23 cellular contexts compared by ENCODE assay signal in genomic region chr3:196653127-196653795, GRCh38. TPM values are rescaled to one million over a fixed set of nuclear protein-coding genes. Genes with fewer than 3 reads are reported as not detected.
DNase-seq lines count a peak whose midpoint lies in the region; ATAC-seq and TF ChIP-seq lines count a peak whose summit lies in the region.
"Had no signal": no experiment of that assay in that cellular context is flagged by ENCODE, and none has a peak within 500 bp of the region (broad histone marks: within the 10 kb centered on the region; RNA-seq: fewer than 3 reads in every experiment).

No MANE protein-coding gene starts in this region.

- H3K36me3 ChIP-seq in Loucy (ENCODE audit: insufficient read depth, low read length) (peaks cover 89% of the 10 kb centered on the region), suprapubic skin (peaks cover 11% of the 10 kb centered on the region)
- H3K36me3 ChIP-seq: SJCRH30 had no signal

- 84% methylated on average over 11 of the region's 12 CpGs for WGBS in suprapubic skin

- H3K4me2 ChIP-seq in Loucy (ENCODE audit: low read depth, low read length, poor library complexity, severe bottlenecking): peak overlapping the region; percentile 90
- H3K4me2 ChIP-seq: PC-9 had no signal

- no peak for DNase-seq in activated naive CD4-positive, alpha-beta T cell treated with anti-CD3 and anti-CD28 coated beads for 36 hours
- DNase-seq in immature natural killer cell (no peak), suprapubic skin (ENCODE audit: low spot score in 2 of 2) (no peak), dedifferentiated amniotic fluid mesenchymal stem cell (ENCODE audit: extremely low spot score) (no peak), COLO668 (lab: John Stamatoyannopoulos, UW; ENCODE audit: unreplicated experiment) (no peak)
- DNase-seq: activated naive CD4-positive, alpha-beta T cell treated with Interleukin-2 at 50 U/mL for 16 hours; aorta; caudate nucleus; effector CD4-positive, alpha-beta T cell; Karpas-422; kidney glomerular epithelial cell; NCI-H1092; NCI-H1930; NCI-H345; NCI-H82; PC-9; SJCRH30 had no signal

- no peaks in the 10 kb centered on the region for H3K9me3 Mint-ChIP-seq in activated naive CD4-positive, alpha-beta T cell treated with anti-CD3 and anti-CD28 coated beads, Interleukin-2, amount 50 U/mL, for 24 hours
- no peaks in the 10 kb centered on the region for H3K9me3 Mint-ChIP-seq in activated naive CD4-positive, alpha-beta T cell treated with anti-CD3 and anti-CD28 coated beads for 36 hours
- H3K9me3 Mint-ChIP-seq in immature natural killer cell: no peaks in the 10 kb centered on the region
- H3K9me3 Mint-ChIP-seq: nephron had no signal

- H3K9me2 ChIP-seq in Loucy (replicated peaks; ENCODE audit: low read depth, low read length): no peaks in the 10 kb centered on the region

- H3K4me3 ChIP-seq in Loucy (ENCODE audit: low read length, poor library complexity, severe bottlenecking): peak overlapping the region; percentile 36
- H3K4me3 ChIP-seq in suprapubic skin: no peak overlapping the region
- H3K4me3 ChIP-seq: PC-9, SJCRH30, tibial nerve had no signal

- TF ChIP-seq CTCF in Loucy (conservative IDR thresholded peaks at IDR 0.05; ENCODE audit: low read length): no peak
- no peak for TF ChIP-seq CTCF in suprapubic skin (IDR thresholded peaks at IDR 0.05)

- no peaks in the 10 kb centered on the region for H3K27me3 Mint-ChIP-seq in activated naive CD4-positive, alpha-beta T cell treated with anti-CD3 and anti-CD28 coated beads, Interleukin-2, amount 50 U/mL, for 24 hours
- H3K27me3 Mint-ChIP-seq in activated naive CD4-positive, alpha-beta T cell treated with anti-CD3 and anti-CD28 coated beads for 36 hours (ENCODE audit: low read depth): no peaks in the 10 kb centered on the region
- H3K27me3 Mint-ChIP-seq in immature natural killer cell (ENCODE audit: low read depth in 3 of 3): peaks cover 0 to 2% (median 0%) of the 10 kb centered on the region in 3 donors

- intact Hi-C loops in activated naive CD4-positive, alpha-beta T cell treated with anti-CD3 and anti-CD28 coated beads for 36 hours (cut with micrococcal nuclease): no loop called here

- H3K4me1 ChIP-seq in Loucy (ENCODE audit: insufficient read depth, low read length, poor library complexity, severe bottlenecking): peaks cover 39% of the 10 kb centered on the region
- peaks cover 29% of the 10 kb centered on the region for H3K4me1 ChIP-seq in suprapubic skin

- TF ChIP-seq POLR2A in suprapubic skin (IDR thresholded peaks at IDR 0.05): no peak

- H3F3A ChIP-seq in Loucy (ENCODE audit: low read depth): peaks cover 18% of the 10 kb centered on the region; the same call in 1 of the 2 replicates

- H3K27me3 ChIP-seq in Loucy (ENCODE audit: insufficient read depth, low read length, poor library complexity, severe bottlenecking) (no peaks in the 10 kb centered on the region), suprapubic skin (no peaks in the 10 kb centered on the region)
- H3K27me3 ChIP-seq: SJCRH30, tibial nerve had no signal

- H3K4me1 Mint-ChIP-seq in activated naive CD4-positive, alpha-beta T cell treated with anti-CD3 and anti-CD28 coated beads, Interleukin-2, amount 50 U/mL, for 24 hours: peaks cover 31% of the 10 kb centered on the region
- peaks cover 13% of the 10 kb centered on the region for H3K4me1 Mint-ChIP-seq in activated naive CD4-positive, alpha-beta T cell treated with anti-CD3 and anti-CD28 coated beads for 36 hours (ENCODE audit: low read depth)
- peaks cover 85% of the 10 kb centered on the region in 2 donors for H3K4me1 Mint-ChIP-seq in immature natural killer cell

- H4K20me1 ChIP-seq in Loucy (ENCODE audit: insufficient read depth, low read length, poor library complexity, severe bottlenecking): peaks cover 99% of the 10 kb centered on the region

- H3K36me3 Mint-ChIP-seq in activated naive CD4-positive, alpha-beta T cell treated with anti-CD3 and anti-CD28 coated beads, Interleukin-2, amount 50 U/mL, for 24 hours: peaks cover 7% of the 10 kb centered on the region
- H3K36me3 Mint-ChIP-seq in activated naive CD4-positive, alpha-beta T cell treated with anti-CD3 and anti-CD28 coated beads for 36 hours (ENCODE audit: low read depth): peaks cover 11% of the 10 kb centered on the region
- H3K36me3 Mint-ChIP-seq in immature natural killer cell: peaks cover 12 to 49% (median 23%) of the 10 kb centered on the region in 3 donors

- H3K9me3 ChIP-seq in Loucy (ENCODE audit: insufficient read depth, low read depth, low read length): no peaks in the 10 kb centered on the region
- no peaks in the 10 kb centered on the region for H3K9me3 ChIP-seq in suprapubic skin
- H3K9me3 ChIP-seq: SJCRH30, tibial nerve had no signal

- H2AFZ ChIP-seq in Loucy (ENCODE audit: low read length): no peak overlapping the region
- H2AFZ ChIP-seq: PC-9 had no signal

- CTCF ChIA-PET in activated naive CD4-positive, alpha-beta T cell treated with anti-CD3 and anti-CD28 coated beads for 36 hours (lab: Charles Lee): interaction anchor here (0.9 kb wide), 1 partner anchor 31 kb away, joined by 3 read pairs; no protein-coding TSS in a partner anchor

- peak overlapping the region; percentile 8 for H3K27ac ChIP-seq in suprapubic skin
- H3K27ac ChIP-seq: PC-9, SJCRH30, tibial nerve had no signal

- no peak overlapping the region for H3K4me3 Mint-ChIP-seq in activated naive CD4-positive, alpha-beta T cell treated with anti-CD3 and anti-CD28 coated beads, Interleukin-2, amount 50 U/mL, for 24 hours
- no peak overlapping the region for H3K4me3 Mint-ChIP-seq in activated naive CD4-positive, alpha-beta T cell treated with anti-CD3 and anti-CD28 coated beads for 36 hours
- peak overlapping the region; percentile 20 to 78 (median 65) for H3K4me3 Mint-ChIP-seq in immature natural killer cell
- H3K4me3 Mint-ChIP-seq: nephron had no signal

- peak overlapping the region; percentile 87 for H3K27ac Mint-ChIP-seq in activated naive CD4-positive, alpha-beta T cell treated with anti-CD3 and anti-CD28 coated beads, Interleukin-2, amount 50 U/mL, for 24 hours
- H3K27ac Mint-ChIP-seq in activated naive CD4-positive, alpha-beta T cell treated with anti-CD3 and anti-CD28 coated beads for 36 hours: no peak overlapping the region
- peak overlapping the region; percentile 71 to 92 (median 86) for H3K27ac Mint-ChIP-seq in immature natural killer cell
- H3K27ac Mint-ChIP-seq: nephron had no signal

- ATAC-seq in GM21619 (IDR thresholded peaks at IDR 0.05; ENCODE audit: unreplicated experiment): no peak
- ATAC-seq: esophagus mucosa had no signal

- H3K9ac ChIP-seq in Loucy (ENCODE audit: low read depth, low read length, poor library complexity, severe bottlenecking): no peak overlapping the region

- H3K79me2 ChIP-seq in Loucy (ENCODE audit: insufficient read depth, low read length): peaks cover 100% of the 10 kb centered on the region

- TF ChIP-seq EP300 in suprapubic skin (IDR thresholded peaks at IDR 0.05): no peak

RNA-seq across cellular contexts. Expression of gene NRROS, which starts 13.8 kb away (rescaled TPM):
- 1 to 10 TPM; 8.1 to 9.2 TPM for total RNA-seq in activated naive CD4-positive, alpha-beta T cell treated with anti-CD3 and anti-CD28 coated beads for 36 hours
- polyA plus RNA-seq in immature natural killer cell: 10 to 100 TPM in 1 of 3 donors, 1 to 10 TPM in 2; 6.3 to 14.1 (median 8.0) TPM
- total RNA-seq in suprapubic skin: 1 to 10 TPM in 3 of 4 donors, under 1 TPM in 1; 0.95 to 4.5 (median 1.5) TPM
- total RNA-seq: SJCRH30 had no signal

RNA-seq across cellular contexts. Expression of gene CEP19, which starts 58.8 kb away (rescaled TPM):
- 1 to 10 TPM; 3.1 to 4.4 TPM for total RNA-seq in activated naive CD4-positive, alpha-beta T cell treated with anti-CD3 and anti-CD28 coated beads for 36 hours
- 1 to 10 TPM; 2.3 to 3.3 (median 2.3) TPM for polyA plus RNA-seq in immature natural killer cell
- total RNA-seq in suprapubic skin: under 1 TPM; 0.26 to 0.68 (median 0.49) TPM

RNA-seq across cellular contexts. Expression of gene PIGX, which starts 58.9 kb away (rescaled TPM):
- 10 to 100 TPM; 30.7 to 32.8 TPM for total RNA-seq in activated naive CD4-positive, alpha-beta T cell treated with anti-CD3 and anti-CD28 coated beads for 36 hours
- 10 to 100 TPM; 38.3 to 55.6 (median 42.6) TPM for polyA plus RNA-seq in immature natural killer cell
- total RNA-seq in suprapubic skin: 10 to 100 TPM; 16.3 to 30.7 (median 24.4) TPM

Comparison
In these comparisons a context has a peak if more than half of its experiments do, and no peak if none do; other contexts are left out.
1. H3K4me3 Mint-ChIP-seq: peak in immature natural killer cell (5 of 5); none in activated naive CD4-positive, alpha-beta T cell treated with anti-CD3 and anti-CD28 coated beads, Interleukin-2, amount 50 U/mL, for 24 hours (single experiment) and activated naive CD4-positive, alpha-beta T cell treated with anti-CD3 and anti-CD28 coated beads for 36 hours (single experiment).